ENCODE assay signal across 8 cellular contexts in the genomic region with DNA sequence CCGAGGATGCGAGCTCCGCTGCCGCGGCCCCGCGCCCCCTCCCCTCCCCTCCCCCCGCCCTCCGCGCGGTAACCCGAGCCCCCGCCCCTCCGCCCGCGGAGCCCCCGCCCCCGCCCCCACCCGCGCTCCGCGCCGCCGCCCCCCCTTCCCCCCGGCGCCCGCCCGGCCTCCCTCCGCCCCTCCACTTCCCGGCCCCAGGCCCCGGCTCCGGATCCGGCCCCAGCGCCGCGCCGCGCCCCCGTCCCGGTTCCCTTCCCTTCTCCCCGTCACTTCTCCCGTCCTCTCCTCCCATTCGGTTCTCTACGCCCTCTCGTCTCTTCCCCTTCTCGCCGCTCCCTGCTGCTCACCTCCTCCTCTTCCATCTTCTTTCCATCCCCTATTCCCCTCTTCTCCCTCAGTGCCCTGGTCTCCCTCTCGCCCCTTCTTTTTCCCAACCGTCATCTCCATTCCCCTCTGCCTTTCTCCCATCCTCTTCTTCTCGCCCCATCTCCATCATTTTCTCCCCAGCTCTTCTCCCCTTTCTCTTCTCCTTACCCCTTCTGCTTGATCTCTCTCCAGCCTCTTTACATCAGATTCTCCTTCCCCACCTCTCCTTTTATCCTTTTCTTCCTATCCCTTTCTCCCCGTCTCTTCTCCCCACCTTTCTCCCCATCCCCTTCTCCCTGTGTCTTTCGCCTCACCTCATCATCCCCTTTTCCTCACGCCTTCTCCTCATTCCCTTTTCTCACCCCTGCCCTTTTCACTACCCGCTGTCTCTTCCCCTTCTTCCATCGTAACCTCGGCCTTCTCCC. TPM values are rescaled to one million over a fixed set of nuclear protein-coding genes. Genes with fewer than 3 reads are reported as not detected.
DNase-seq lines count a peak whose midpoint lies in the region; ATAC-seq, FAIRE-seq and TF ChIP-seq lines count a peak whose summit lies in the region.

TSS of gene DCHS1 (minus strand) at position 20 of the 791 bp plus-strand sequence. CDS start 14,196 bp downstream, outside the sequence.

- no peaks in the 10 kb centered on the region for H3K36me3 Mint-ChIP-seq in activated naive CD4-positive, alpha-beta T cell treated with anti-CD3 and anti-CD28 coated beads, Interleukin-2, amount 50 U/mL, for 24 hours
- H3K36me3 Mint-ChIP-seq in activated naive CD4-positive, alpha-beta T cell treated with anti-CD3 and anti-CD28 coated beads, Interleukin-2, amount 50 U/mL, for 72 hours = no peaks in the 10 kb centered on the region
- H3K36me3 Mint-ChIP-seq in astrocyte (ENCODE audit: low read depth, unreplicated experiment) (no peaks in the 10 kb centered on the region), immature natural killer cell (no peaks in the 10 kb centered on the region)
- no peaks in the 10 kb centered on the region for H3K36me3 Mint-ChIP-seq in stimulated activated effector memory CD8-positive, alpha-beta T cell treated with anti-CD3 and anti-CD28 coated beads, Interleukin-12 subunit alpha, Interleukin-12 subunit beta, amount 100 ng/mL, for 72 hours

- H3K27me3 Mint-ChIP-seq in activated naive CD4-positive, alpha-beta T cell treated with anti-CD3 and anti-CD28 coated beads, Interleukin-2, amount 50 U/mL, for 24 hours = no peaks in the 10 kb centered on the region
- H3K27me3 Mint-ChIP-seq in astrocyte (ENCODE audit: low read depth, unreplicated experiment) (peaks cover 8% of the 10 kb centered on the region), immature natural killer cell (ENCODE audit: low read depth in 3 of 3) (peaks cover 0 to 2% (median 2%) of the 10 kb centered on the region in 3 donors)

- peak within 1 kb of the TSS; percentile 92 for H3K4me2 ChIP-seq in astrocyte (ENCODE audit: low read length)

- TF ChIP-seq CTCF in astrocyte (IDR thresholded peaks at IDR 0.05; ENCODE audit: insufficient read depth, low read depth, low read length) = no peak

- H3K4me3 ChIP-seq in astrocyte (ENCODE audit: insufficient read depth, low read depth, low read length) = peak within 1 kb of the TSS; percentile 53

- no peak for FAIRE-seq in astrocyte (lab: Jason Lieb, UNC)

- no peaks in the 10 kb centered on the region for H3K36me3 ChIP-seq in astrocyte (ENCODE audit: insufficient read depth, low read length)

- H3K4me1 ChIP-seq in astrocyte (ENCODE audit: insufficient read depth, low read length) = peaks cover 2% of the 10 kb centered on the region

- H3K27ac Mint-ChIP-seq in activated naive CD4-positive, alpha-beta T cell treated with anti-CD3 and anti-CD28 coated beads, Interleukin-2, amount 50 U/mL, for 24 hours = peak within 1 kb of the TSS; percentile 31
- no peak within 1 kb of the TSS for H3K27ac Mint-ChIP-seq in activated naive CD4-positive, alpha-beta T cell treated with anti-CD3 and anti-CD28 coated beads, Interleukin-2, amount 50 U/mL, for 72 hours
- no peak within 1 kb of the TSS for H3K27ac Mint-ChIP-seq in astrocyte (ENCODE audit: unreplicated experiment)
- peak within 1 kb of the TSS in 3 of 6 donors; percentile 33 to 43 (median 41) for H3K27ac Mint-ChIP-seq in immature natural killer cell
- peak within 1 kb of the TSS; percentile 21 for H3K27ac Mint-ChIP-seq in stimulated activated effector memory CD8-positive, alpha-beta T cell treated with anti-CD3 and anti-CD28 coated beads, Interleukin-12 subunit alpha, Interleukin-12 subunit beta, amount 100 ng/mL, for 72 hours

- no peak within 1 kb of the TSS for H3K27ac ChIP-seq in astrocyte (ENCODE audit: low read depth, low read length)

- H3K79me2 ChIP-seq in astrocyte (ENCODE audit: insufficient read depth, low read length) = no peaks in the 10 kb centered on the region

- ATAC-seq in activated naive CD4-positive, alpha-beta T cell treated with anti-CD3 and anti-CD28 coated beads, Interleukin-2, amount 50 U/mL, for 72 hours = no peak
- ATAC-seq in stimulated activated effector memory CD8-positive, alpha-beta T cell treated with anti-CD3 and anti-CD28 coated beads, Interleukin-12 subunit alpha, Interleukin-12 subunit beta, amount 100 ng/mL, for 72 hours = no peak

- peaks cover 9% of the 10 kb centered on the region for H3K4me1 Mint-ChIP-seq in activated naive CD4-positive, alpha-beta T cell treated with anti-CD3 and anti-CD28 coated beads, Interleukin-2, amount 50 U/mL, for 24 hours
- H3K4me1 Mint-ChIP-seq in astrocyte (ENCODE audit: low read depth, unreplicated experiment) (no peaks in the 10 kb centered on the region), immature natural killer cell (peaks cover 0 to 3% of the 10 kb centered on the region in 2 donors)
- H3K4me1 Mint-ChIP-seq in stimulated activated effector memory CD8-positive, alpha-beta T cell treated with anti-CD3 and anti-CD28 coated beads, Interleukin-12 subunit alpha, Interleukin-12 subunit beta, amount 100 ng/mL, for 72 hours = peaks cover 10% of the 10 kb centered on the region

- peak within 1 kb of the TSS; percentile 91 for H2AFZ ChIP-seq in astrocyte (ENCODE audit: low read depth, low read length)

- peak within 1 kb of the TSS; percentile 53 for H3K4me3 Mint-ChIP-seq in activated naive CD4-positive, alpha-beta T cell treated with anti-CD3 and anti-CD28 coated beads, Interleukin-2, amount 50 U/mL, for 24 hours
- H3K4me3 Mint-ChIP-seq in astrocyte (ENCODE audit: unreplicated experiment) (peak within 1 kb of the TSS; percentile 75), immature natural killer cell (peak within 1 kb of the TSS; percentile 63 to 71 (median 68))
- peak within 1 kb of the TSS; percentile 65 for H3K4me3 Mint-ChIP-seq in stimulated activated effector memory CD8-positive, alpha-beta T cell treated with anti-CD3 and anti-CD28 coated beads, Interleukin-12 subunit alpha, Interleukin-12 subunit beta, amount 100 ng/mL, for 72 hours

- H3K9ac ChIP-seq in astrocyte (ENCODE audit: low read length) = peak within 1 kb of the TSS; percentile 74

- H3K27me3 ChIP-seq in astrocyte (ENCODE audit: insufficient read depth, low read length) = peaks cover 34% of the 10 kb centered on the region

- no peak for DNase-seq in activated naive CD4-positive, alpha-beta T cell treated with anti-CD3 and anti-CD28 coated beads, Interleukin-2, amount 50 U/mL, for 72 hours (ENCODE audit: low spot score in 2 of 2)
- no peak for DNase-seq in astrocyte (ENCODE audit: low read depth)
- peak in 1 of 3 donors; percentile 14 for DNase-seq in immature natural killer cell
- DNase-seq in stimulated activated effector memory CD8-positive, alpha-beta T cell treated with anti-CD3 and anti-CD28 coated beads, Interleukin-12 subunit alpha, Interleukin-12 subunit beta, amount 100 ng/mL, for 72 hours (ENCODE audit: low spot score in 2 of 2) = no peak
- no peak for DNase-seq in superior temporal gyrus (ENCODE audit: extremely low spot score)
- no peak for DNase-seq in SHP77 (lab: John Stamatoyannopoulos, UW)
- DNase-seq in NCI-H2029 (lab: John Stamatoyannopoulos, UW) = no peak

- H3K9me3 Mint-ChIP-seq in activated naive CD4-positive, alpha-beta T cell treated with anti-CD3 and anti-CD28 coated beads, Interleukin-2, amount 50 U/mL, for 24 hours = no peaks in the 10 kb centered on the region
- no peaks in the 10 kb centered on the region for H3K9me3 Mint-ChIP-seq in activated naive CD4-positive, alpha-beta T cell treated with anti-CD3 and anti-CD28 coated beads, Interleukin-2, amount 50 U/mL, for 72 hours
- H3K9me3 Mint-ChIP-seq in astrocyte (ENCODE audit: unreplicated experiment) = no peaks in the 10 kb centered on the region
- H3K9me3 Mint-ChIP-seq in immature natural killer cell = no peaks in the 10 kb centered on the region
- no peaks in the 10 kb centered on the region for H3K9me3 Mint-ChIP-seq in stimulated activated effector memory CD8-positive, alpha-beta T cell treated with anti-CD3 and anti-CD28 coated beads, Interleukin-12 subunit alpha, Interleukin-12 subunit beta, amount 100 ng/mL, for 72 hours

- H3K9me3 ChIP-seq in astrocyte (ENCODE audit: insufficient read depth, low read depth, low read length) = no peaks in the 10 kb centered on the region

- H4K20me1 ChIP-seq in astrocyte (ENCODE audit: insufficient read depth, low read length) = peaks cover 13% of the 10 kb centered on the region

RNA-seq across cellular contexts. Expression of gene DCHS1, which starts in this region (rescaled TPM):
- 1 to 10 TPM in 1 of 2 donors, under 1 TPM in 1; 0.82 to 2.1 TPM for total RNA-seq in activated naive CD4-positive, alpha-beta T cell treated with anti-CD3 and anti-CD28 coated beads, Interleukin-2, amount 50 U/mL, for 72 hours
- total RNA-seq in astrocyte = 7.7 and 8.4 TPM in 2 replicates
- polyA plus RNA-seq in immature natural killer cell = under 1 TPM in 2 of 3 donors, not detected in 1; 0.10 to 0.11 TPM

Comparison
In these comparisons a context has a peak if more than half of its experiments do, and no peak if none do; other contexts are left out.
1. H3K27ac Mint-ChIP-seq: peak in activated naive CD4-positive, alpha-beta T cell treated with anti-CD3 and anti-CD28 coated beads, Interleukin-2, amount 50 U/mL, for 24 hours (single experiment) and stimulated activated effector memory CD8-positive, alpha-beta T cell treated with anti-CD3 and anti-CD28 coated beads, Interleukin-12 subunit alpha, Interleukin-12 subunit beta, amount 100 ng/mL, for 72 hours (single experiment); none in activated naive CD4-positive, alpha-beta T cell treated with anti-CD3 and anti-CD28 coated beads, Interleukin-2, amount 50 U/mL, for 72 hours (0 of 2) and astrocyte (single experiment).
2. Peak in every context shown above with its lines, with median percentiles within 50 percentile points of each other: H3K4me3 Mint-ChIP-seq.